ENCODE assay signal across 11 cellular contexts in the genomic region with DNA sequence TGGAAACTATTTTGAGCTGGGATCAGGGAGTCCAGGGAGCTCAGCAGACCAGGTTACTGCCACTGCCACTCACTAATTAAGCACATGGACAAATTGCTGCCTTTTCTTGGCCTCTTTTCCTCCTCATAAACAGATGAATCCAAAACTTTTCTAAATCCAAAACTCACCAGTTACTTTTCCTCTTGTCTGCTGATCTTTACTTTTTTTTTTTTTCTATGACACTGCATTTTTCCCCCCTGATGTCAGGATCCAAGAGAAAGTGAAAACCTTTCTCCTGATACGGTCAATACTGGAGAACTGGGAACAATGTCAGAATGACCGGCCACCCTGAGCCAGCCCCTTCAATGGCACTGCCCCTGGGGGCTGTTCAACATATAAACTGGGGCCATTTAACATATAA.
DNase-seq lines count a peak whose midpoint lies in the region; ATAC-seq and TF ChIP-seq lines count a peak whose summit lies in the region.
"Had no signal": no experiment of that assay in that cellular context is flagged by ENCODE, and none has a peak within 500 bp of the region (broad histone marks: within the 10 kb centered on the region; RNA-seq: fewer than 3 reads in every experiment).

No MANE protein-coding gene starts in this region.

- intact Hi-C loops in right lobe of liver (cut with DNase I) = no loop called here
- intact Hi-C loops in tibial artery (cut with DNase I; ENCODE audit: low total_unique reads) = no loop called here

- H3K27ac ChIP-seq in right lobe of liver = peak overlapping the region; percentile 6 to 61 (median 59)
- peak overlapping the region; percentile 73 to 79 for H3K27ac ChIP-seq in tibial artery

- H3K4me3 Mint-ChIP-seq in HFFc6 = peak overlapping the region; percentile 78
- H3K4me3 Mint-ChIP-seq: effector memory CD8-positive, alpha-beta T cell had no signal

- H3K4me1 ChIP-seq in right lobe of liver (peaks cover 0 to 13% (median 0%) of the 10 kb centered on the region in 4 donors), tibial artery (peaks cover 0 to 45% (median 25%) of the 10 kb centered on the region in 4 donors)

- peaks cover 17% of the 10 kb centered on the region for H3K9me3 Mint-ChIP-seq in HFFc6

- H3K9me3 ChIP-seq in right lobe of liver (peaks cover 0 to 7% (median 4%) of the 10 kb centered on the region in 4 donors), tibial artery (peaks cover 0 to 8% (median 5%) of the 10 kb centered on the region in 3 donors)

- H3K27ac Mint-ChIP-seq in HFFc6 = peak overlapping the region; percentile 93
- H3K27ac Mint-ChIP-seq: effector memory CD8-positive, alpha-beta T cell had no signal

- no peak for TF ChIP-seq CTCF in HFFc6 (IDR thresholded peaks at IDR 0.05)
- no peak for TF ChIP-seq CTCF in right lobe of liver (IDR thresholded peaks at IDR 0.05)
- no peak for TF ChIP-seq CTCF in tibial artery (IDR thresholded peaks at IDR 0.05)

- no peaks in the 10 kb centered on the region for H3K27me3 ChIP-seq in right lobe of liver
- H3K27me3 ChIP-seq in tibial artery = no peaks in the 10 kb centered on the region

- H3K27me3 Mint-ChIP-seq in HFFc6 (ENCODE audit: insufficient read depth) = peaks cover 1% of the 10 kb centered on the region

- 32% methylated on average over 2 of the region's 2 CpGs for WGBS in right lobe of liver (ENCODE audit: insufficient coverage, low coverage, low lambda C conversion rate, missing lambda C conversion rate)

- H3K4me1 Mint-ChIP-seq in HFFc6 (ENCODE audit: low read depth) = peaks cover 34% of the 10 kb centered on the region

- H3K4me3 ChIP-seq in right lobe of liver = no peak overlapping the region
- peak overlapping the region; percentile 21 to 27 for H3K4me3 ChIP-seq in tibial artery

- H3K36me3 ChIP-seq in right lobe of liver (no peaks in the 10 kb centered on the region), tibial artery (no peaks in the 10 kb centered on the region)

- H3K36me3 Mint-ChIP-seq in HFFc6 (ENCODE audit: low read depth) = peaks cover 16% of the 10 kb centered on the region

- TF ChIP-seq POLR2A in right lobe of liver (IDR thresholded peaks at IDR 0.05) = no peak

- ATAC-seq in right lobe of liver (peak; percentile 30 to 58 (median 50)), GM21576 (IDR thresholded peaks at IDR 0.05; ENCODE audit: unreplicated experiment) (no peak), GM19035 (IDR thresholded peaks at IDR 0.05; ENCODE audit: unreplicated experiment) (no peak), HG03135 (IDR thresholded peaks at IDR 0.05; ENCODE audit: unreplicated experiment) (no peak)
- ATAC-seq: effector memory CD8-positive, alpha-beta T cell had no signal

- DNase-seq in HFFc6 = peak; percentile 30
- DNase-seq in dedifferentiated amniotic fluid mesenchymal stem cell (ENCODE audit: extremely low spot score) = peak; percentile 26
- no peak for DNase-seq in right lobe of liver
- no peak for DNase-seq in tibial artery
- no peak for DNase-seq in activated CD4-positive, CD25-positive, alpha-beta regulatory T cell treated with anti-CD3 and anti-CD28 coated beads, Interleukin-2, amount 50 U/mL, for 72 hours
- DNase-seq: activated T-cell treated with anti-CD3 and anti-CD28 coated beads, Interleukin-2, amount 50 U/mL, for 48 hours; effector memory CD8-positive, alpha-beta T cell; NCI-H526 had no signal

Comparison
In these comparisons a context has a peak if more than half of its experiments do, and no peak if none do; other contexts are left out.
1. DNase-seq: peak in HFFc6 (single experiment) and dedifferentiated amniotic fluid mesenchymal stem cell (single experiment); none in right lobe of liver (0 of 3), tibial artery (0 of 2) and activated CD4-positive, CD25-positive, alpha-beta regulatory T cell treated with anti-CD3 and anti-CD28 coated beads, Interleukin-2, amount 50 U/mL, for 72 hours (single experiment).
2. ATAC-seq: peak in right lobe of liver (4 of 4); none in GM21576 (single experiment), GM19035 (single experiment) and HG03135 (single experiment).
3. H3K4me3 ChIP-seq: peak in tibial artery (2 of 2); none in right lobe of liver (0 of 3).